In genomic region chr3:125594581-125595011, GRCh38 we compare ENCODE assay signal across 8 cellular contexts. TPM values are rescaled to one million over a fixed set of nuclear protein-coding genes. Genes with fewer than 3 reads are reported as not detected.
DNase-seq lines count a peak whose midpoint lies in the region; ATAC-seq, FAIRE-seq and TF ChIP-seq lines count a peak whose summit lies in the region.

No MANE protein-coding gene starts in this region.

- POLR2A ChIA-PET in A673 (lab: Charles Lee; ENCODE audit: low non-redundant PET) = interaction anchor here (0.7 kb wide), 1 partner anchor 9 kb away, joined by 3 read pairs; no protein-coding TSS in a partner anchor
- POLR2A ChIA-PET in activated CD8-positive, alpha-beta T cell treated with anti-CD3 and anti-CD28 coated beads, Interleukin-2, amount 10 ng/mL, durations not matched to agents 7 days and 5 days (lab: Charles Lee) = interaction anchor here (0.9 to 1.5 kb wide), 2 partner anchors 8 to 75 kb away, joined by 3 to 4 read pairs; partner anchors contain the start of gene SNX4

- peaks cover 23% of the 10 kb centered on the region for H3K4me1 ChIP-seq in A673 (ENCODE audit: insufficient read depth, low read length, poor library complexity, severe bottlenecking)

- no peaks in the 10 kb centered on the region for H3K27me3 Mint-ChIP-seq in activated CD8-positive, alpha-beta T cell treated with anti-CD3 and anti-CD28 coated beads, Interleukin-2, amount 10 ng/mL, durations not matched to agents 7 days and 5 days (ENCODE audit: low read depth)

- intact Hi-C loops in A673 (cut with micrococcal nuclease; ENCODE audit: unreplicated experiment) = no loop called here
- intact Hi-C loops in Right ventricle myocardium superior (cut with DNase I) = no loop called here
- intact Hi-C loops in sciatic nerve (cut with DNase I) = no loop called here

- H3K4me3 ChIP-seq in A673 (ENCODE audit: low read depth, low read length, poor library complexity, severe bottlenecking) = peak overlapping the region; percentile 76

- peaks cover 10% of the 10 kb centered on the region for H3K36me3 Mint-ChIP-seq in activated CD8-positive, alpha-beta T cell treated with anti-CD3 and anti-CD28 coated beads, Interleukin-2, amount 10 ng/mL, durations not matched to agents 7 days and 5 days (ENCODE audit: low read depth)

- FAIRE-seq in HTR-8/SVneo (lab: Jason Lieb, UNC) = no peak

- H3K36me3 ChIP-seq in A673 (ENCODE audit: insufficient read depth, low read length, poor library complexity, severe bottlenecking) = no peaks in the 10 kb centered on the region

- H3K27ac ChIP-seq in A673 (ENCODE audit: low read depth, low read length, poor library complexity, severe bottlenecking) = peak overlapping the region; percentile 91

- no peak for TF ChIP-seq CTCF in A673 (conservative IDR thresholded peaks at IDR 0.05; ENCODE audit: low read depth, low read length)

- BruUV-seq in A673 (replicated peaks; lab: Mats Ljungman, UMichigan) = TSS peak; percentile 38

- peak overlapping the region; percentile 98 for H3K4me3 Mint-ChIP-seq in activated CD8-positive, alpha-beta T cell treated with anti-CD3 and anti-CD28 coated beads, Interleukin-2, amount 10 ng/mL, durations not matched to agents 7 days and 5 days

- peak; percentile 2 for ATAC-seq in GM19452 (IDR thresholded peaks at IDR 0.05; ENCODE audit: unreplicated experiment)
- ATAC-seq in activated CD8-positive, alpha-beta T cell treated with anti-CD3 and anti-CD28 coated beads, Interleukin-2, amount 10 ng/mL, durations not matched to agents 7 days and 5 days = no peak
- peak; percentile 10 for ATAC-seq in Right ventricle myocardium superior (ENCODE audit: poor library complexity)
- peak; percentile 4 for ATAC-seq in sciatic nerve
- no peak for ATAC-seq in GM19023 (IDR thresholded peaks at IDR 0.05; ENCODE audit: unreplicated experiment)

- H3K27ac Mint-ChIP-seq in activated CD8-positive, alpha-beta T cell treated with anti-CD3 and anti-CD28 coated beads, Interleukin-2, amount 10 ng/mL, durations not matched to agents 7 days and 5 days = peak overlapping the region; percentile 86

- H3K9me3 Mint-ChIP-seq in activated CD8-positive, alpha-beta T cell treated with anti-CD3 and anti-CD28 coated beads, Interleukin-2, amount 10 ng/mL, durations not matched to agents 7 days and 5 days (ENCODE audit: insufficient read depth) = peaks cover 4% of the 10 kb centered on the region

- H3K4me1 Mint-ChIP-seq in activated CD8-positive, alpha-beta T cell treated with anti-CD3 and anti-CD28 coated beads, Interleukin-2, amount 10 ng/mL, durations not matched to agents 7 days and 5 days (ENCODE audit: low read depth) = peaks cover 39% of the 10 kb centered on the region

- no peaks in the 10 kb centered on the region for H3K27me3 ChIP-seq in A673 (replicated peaks; ENCODE audit: insufficient read depth, low read depth, low read length, poor library complexity)

- DNase-seq in A673 (ENCODE audit: low spot score) (no peak), Right ventricle myocardium superior (no peak), sciatic nerve (ENCODE audit: low spot score) (no peak), HTR-8/SVneo (ENCODE audit: insufficient read length, low spot score) (no peak)
- DNase-seq in activated CD8-positive, alpha-beta T cell treated with anti-CD3 and anti-CD28 coated beads, Interleukin-2, amount 10 ng/mL, durations not matched to agents 7 days and 5 days = peak; percentile 43
- DNase-seq in effector CD8-positive, alpha-beta T cell (lab: John Stamatoyannopoulos, UW) = no peak

- CTCF ChIA-PET in A673 (lab: Charles Lee) = interaction anchor here (0.7 kb wide), 1 partner anchor 9 kb away, joined by 4 read pairs; no protein-coding TSS in a partner anchor
- CTCF ChIA-PET in activated CD8-positive, alpha-beta T cell treated with anti-CD3 and anti-CD28 coated beads, Interleukin-2, amount 10 ng/mL, durations not matched to agents 7 days and 5 days (lab: Charles Lee) = interaction anchor here (0.7 to 1.4 kb wide), 5 partner anchors 8 to 666 kb away, joined by 3 to 5 read pairs (median 4); no protein-coding TSS in a partner anchor

- no peaks in the 10 kb centered on the region for H3K9me3 ChIP-seq in A673 (ENCODE audit: low read depth, low read length, poor library complexity, severe bottlenecking)

RNA-seq across cellular contexts. Expression of gene OSBPL11, which starts 0.7 kb away (rescaled TPM):
- total RNA-seq in A673 (2021) = 25.0 and 25.9 TPM in 2 replicates
- 10 to 100 TPM; 13.2 to 13.7 TPM for total RNA-seq in activated CD8-positive, alpha-beta T cell treated with anti-CD3 and anti-CD28 coated beads, Interleukin-2, amount 10 ng/mL, durations not matched to agents 7 days and 5 days
- total RNA-seq in Right ventricle myocardium superior = 9.8 TPM
- total RNA-seq in sciatic nerve = 14.8 TPM

Comparison
In these comparisons a context has a peak if more than half of its experiments do, and no peak if none do; other contexts are left out.
1. ATAC-seq: peak in GM19452 (single experiment), Right ventricle myocardium superior (single experiment) and sciatic nerve (single experiment); none in activated CD8-positive, alpha-beta T cell treated with anti-CD3 and anti-CD28 coated beads, Interleukin-2, amount 10 ng/mL, durations not matched to agents 7 days and 5 days (single experiment) and GM19023 (single experiment).